Comparison of ENCODE assay signal across 17 cellular contexts in genomic region chr2:206533977-206534376, GRCh38.
"Had no signal": no experiment of that assay in that cellular context is flagged by ENCODE, and none has a peak within 500 bp of the region (broad histone marks: within the 10 kb centered on the region; RNA-seq: fewer than 3 reads in every experiment).

No MANE protein-coding gene starts in this region.

- H3K27me3 ChIP-seq: esophagus muscularis mucosa, right atrium auricular region, suprapubic skin, vagina had no signal

- H3K4me1 ChIP-seq: prostate gland, right atrium auricular region, suprapubic skin, vagina had no signal

- H3K27ac ChIP-seq: esophagus muscularis mucosa, left ventricle myocardium inferior, prostate gland, right atrium auricular region, suprapubic skin, vagina had no signal

- H3K9me3 ChIP-seq: esophagus muscularis mucosa, left ventricle myocardium inferior, prostate gland, right atrium auricular region, suprapubic skin, vagina had no signal

- H3K36me3 ChIP-seq: esophagus muscularis mucosa, left ventricle myocardium inferior, prostate gland, right atrium auricular region, suprapubic skin, vagina had no signal

- DNase-seq: activated CD4-positive, alpha-beta T cell treated with anti-CD3 and anti-CD28 coated beads for 36 hours; activated CD4-positive, alpha-beta T cell treated with anti-CD3 and anti-CD28 coated beads, Interleukin-2, amount 50 U/mL, for 48 hours; activated gamma-delta T cell treated with Interleukin-2 at 50 U/mL for 16 hours; cerebellar nuclear complex; cortex of kidney; effector CD4-positive, alpha-beta T cell; immature natural killer cell; kidney glomerular epithelial cell; left ventricle myocardium inferior; naive B cell; stimulated activated naive CD8-positive, alpha-beta T cell treated with anti-CD3 and anti-CD28 coated beads, Interleukin-15, amount 100 ng/mL, for 72 hours; trophoblast cell had no signal

- ATAC-seq: activated CD4-positive, alpha-beta T cell treated with anti-CD3 and anti-CD28 coated beads for 36 hours; stimulated activated naive CD8-positive, alpha-beta T cell treated with anti-CD3 and anti-CD28 coated beads, Interleukin-15, amount 100 ng/mL, for 72 hours had no signal

- H3K4me3 ChIP-seq: esophagus muscularis mucosa, left ventricle myocardium inferior, prostate gland, right atrium auricular region, suprapubic skin, vagina had no signal
